ENCODE assay signal across 26 cellular contexts in genomic region chr17:45999900-46000290, GRCh38. TPM values are rescaled to one million over a fixed set of nuclear protein-coding genes. Genes with fewer than 3 reads are reported as not detected.
"Had no signal": no experiment of that assay in that cellular context is flagged by ENCODE, and none has a peak within 500 bp of the region (broad histone marks: within the 10 kb centered on the region; RNA-seq: fewer than 3 reads in every experiment).

No MANE protein-coding gene starts in this region.

- H3K9me3 Mint-ChIP-seq: naive thymus-derived CD4-positive, alpha-beta T cell; nephron; neural progenitor cell; stimulated activated naive B cell treated with anti-CD40 and anti-IgM and Interleukin-4, amounts not matched to agents 10 μg/mL and 1 μg/mL and 100 μg/mL, for 72 hours; stimulated activated naive CD8-positive, alpha-beta T cell treated with anti-CD3 and anti-CD28 coated beads, Interleukin-15, Interleukin-2, amounts not matched to agents 100 ng/mL and 50 ng/mL, for 24 hours had no signal

- H3K4me3 Mint-ChIP-seq: naive thymus-derived CD4-positive, alpha-beta T cell; nephron; neural progenitor cell; stimulated activated naive B cell treated with anti-CD40 and anti-IgM and Interleukin-4, amounts not matched to agents 10 μg/mL and 1 μg/mL and 100 μg/mL, for 72 hours; stimulated activated naive CD8-positive, alpha-beta T cell treated with anti-CD3 and anti-CD28 coated beads, Interleukin-15, Interleukin-2, amounts not matched to agents 100 ng/mL and 50 ng/mL, for 24 hours had no signal

- H3K27ac Mint-ChIP-seq: naive thymus-derived CD4-positive, alpha-beta T cell; nephron; neural progenitor cell; stimulated activated naive B cell treated with anti-CD40 and anti-IgM and Interleukin-4, amounts not matched to agents 10 μg/mL and 1 μg/mL and 100 μg/mL, for 72 hours; stimulated activated naive CD8-positive, alpha-beta T cell treated with anti-CD3 and anti-CD28 coated beads, Interleukin-15, Interleukin-2, amounts not matched to agents 100 ng/mL and 50 ng/mL, for 24 hours had no signal

- H3K9me3 ChIP-seq: ovary, psoas muscle, sigmoid colon, transverse colon, upper lobe of right lung, uterus had no signal

- H3K9ac ChIP-seq: neural progenitor cell had no signal

- H3K36me3 Mint-ChIP-seq: naive thymus-derived CD4-positive, alpha-beta T cell; neural progenitor cell; stimulated activated naive B cell treated with anti-CD40 and anti-IgM and Interleukin-4, amounts not matched to agents 10 μg/mL and 1 μg/mL and 100 μg/mL, for 72 hours had no signal

- H3K27me3 ChIP-seq: neural progenitor cell, ovary, sigmoid colon, transverse colon, upper lobe of right lung, uterus had no signal

- DNase-seq: cortex of kidney; effector CD4-positive, alpha-beta T cell; mammary epithelial cell; mesendoderm; midbrain; naive thymus-derived CD4-positive, alpha-beta T cell; ovary; psoas muscle; right cardiac atrium; sigmoid colon; stimulated activated CD4-positive, alpha-beta T cell treated with anti-CD3 and anti-CD28 coated beads, Interleukin-2, amount 100 ng/mL, for 24 hours; stimulated activated CD4-positive, alpha-beta T cell treated with anti-CD3 and anti-CD28 coated beads, Interleukin-4, amount 100 ng/mL, for 24 hours; stimulated activated naive B cell treated with anti-CD40 and anti-IgM and Interleukin-4, amounts not matched to agents 10 μg/mL and 1 μg/mL and 100 μg/mL, for 72 hours; transverse colon; upper lobe of right lung; uterus had no signal

- ATAC-seq: naive thymus-derived CD4-positive, alpha-beta T cell; psoas muscle; right cardiac atrium; stimulated activated naive B cell treated with anti-CD40 and anti-IgM and Interleukin-4, amounts not matched to agents 10 μg/mL and 1 μg/mL and 100 μg/mL, for 72 hours; upper lobe of right lung had no signal

- H3K27me3 Mint-ChIP-seq: naive thymus-derived CD4-positive, alpha-beta T cell; stimulated activated naive B cell treated with anti-CD40 and anti-IgM and Interleukin-4, amounts not matched to agents 10 μg/mL and 1 μg/mL and 100 μg/mL, for 72 hours; stimulated activated naive CD8-positive, alpha-beta T cell treated with anti-CD3 and anti-CD28 coated beads, Interleukin-15, Interleukin-2, amounts not matched to agents 100 ng/mL and 50 ng/mL, for 24 hours had no signal

- H3K36me3 ChIP-seq: neural progenitor cell, ovary, transverse colon, upper lobe of right lung, uterus had no signal

- H3K27ac ChIP-seq: neural progenitor cell, ovary, psoas muscle, sigmoid colon, transverse colon, upper lobe of right lung, uterus had no signal

- H3K4me3 ChIP-seq: neural progenitor cell, ovary, psoas muscle, sigmoid colon, transverse colon, upper lobe of right lung, uterus had no signal

RNA-seq across cellular contexts. Expression of gene STH, which starts 0.8 kb away (rescaled TPM):
- total RNA-seq: dermis microvascular lymphatic vessel endothelial cell; fibroblast of villous mesenchyme; glomerular endothelial cell; lower leg skin; mammary epithelial cell; mucosa of gallbladder; naive thymus-derived CD4-positive, alpha-beta T cell; ovary; renal cortical epithelial cell; right cardiac atrium; sigmoid colon; skeletal muscle tissue; transverse colon; upper lobe of right lung; uterus had no signal
